Comparison of ENCODE assay signal across 27 cellular contexts in genomic region chr7:17947606-17948005, GRCh38. TPM values are rescaled to one million over a fixed set of nuclear protein-coding genes. Genes with fewer than 3 reads are reported as not detected.
DNase-seq lines count a peak whose midpoint lies in the region; ATAC-seq and TF ChIP-seq lines count a peak whose summit lies in the region.
"Had no signal": no experiment of that assay in that cellular context is flagged by ENCODE, and none has a peak within 500 bp of the region (broad histone marks: within the 10 kb centered on the region; RNA-seq: fewer than 3 reads in every experiment).

No MANE protein-coding gene starts in this region.

- H3K27ac Mint-ChIP-seq in CD4-positive, alpha-beta T cell = no peak overlapping the region
- H3K27ac Mint-ChIP-seq: activated CD8-positive, alpha-beta T cell treated with anti-CD3 and anti-CD28 coated beads, Interleukin-2, amount 10 ng/mL, durations not matched to agents 7 days and 5 days; CD8-positive, alpha-beta T cell; stimulated activated naive B cell treated with anti-CD40 and anti-IgM and Interleukin-4, amounts not matched to agents 10 μg/mL and 1 μg/mL and 100 μg/mL, for 72 hours; T-helper 1 cell treated with Interleukin-12 subunit alpha and Interleukin-12 subunit beta and Interleukin-4 antibody, amounts not matched to agents 30 μg/mL and 1 μg/mL, for 36 hours had no signal

- H3K36me3 ChIP-seq in endocrine pancreas (ENCODE audit: control insufficient read depth, insufficient read depth, low read length) (no peaks in the 10 kb centered on the region), osteoblast (ENCODE audit: insufficient read depth, low read length) (no peaks in the 10 kb centered on the region), hepatocyte (replicated peaks; ENCODE audit: insufficient read depth, low read depth) (no peaks in the 10 kb centered on the region), testis (ENCODE audit: low read depth, missing control alignments) (no peaks in the 10 kb centered on the region)
- H3K36me3 ChIP-seq: esophagus muscularis mucosa, gastrocnemius medialis, SJCRH30, thoracic aorta, uterus had no signal

- no peaks in the 10 kb centered on the region for H3K36me3 Mint-ChIP-seq in CD4-positive, alpha-beta T cell (ENCODE audit: low read depth)
- H3K36me3 Mint-ChIP-seq: CD8-positive, alpha-beta T cell; naive thymus-derived CD8-positive, alpha-beta T cell had no signal

- CTCF ChIA-PET in CD4-positive, alpha-beta T cell (lab: Charles Lee) = no interaction called here

- peak overlapping the region; percentile 11 for H2AFZ ChIP-seq in osteoblast (ENCODE audit: low read length)
- no peak overlapping the region for H2AFZ ChIP-seq in hepatocyte

- H3K9me3 ChIP-seq in CD4-positive, alpha-beta T cell (ENCODE audit: control insufficient read depth, low read length) = no peaks in the 10 kb centered on the region
- H3K9me3 ChIP-seq in endocrine pancreas (ENCODE audit: control insufficient read depth, low read length) = no peaks in the 10 kb centered on the region
- H3K9me3 ChIP-seq in osteoblast (ENCODE audit: low read depth, low read length) = no peaks in the 10 kb centered on the region
- H3K9me3 ChIP-seq in hepatocyte (ENCODE audit: low read depth) = no peaks in the 10 kb centered on the region
- no peaks in the 10 kb centered on the region for H3K9me3 ChIP-seq in testis
- H3K9me3 ChIP-seq: body of pancreas, esophagus muscularis mucosa, gastrocnemius medialis, SJCRH30, thoracic aorta, uterus had no signal

- H3K9me3 Mint-ChIP-seq in CD4-positive, alpha-beta T cell = no peaks in the 10 kb centered on the region
- H3K9me3 Mint-ChIP-seq: CD8-positive, alpha-beta T cell; naive thymus-derived CD8-positive, alpha-beta T cell; stimulated activated naive B cell treated with anti-CD40 and anti-IgM and Interleukin-4, amounts not matched to agents 10 μg/mL and 1 μg/mL and 100 μg/mL, for 72 hours; T-helper 1 cell treated with Interleukin-12 subunit alpha and Interleukin-12 subunit beta and Interleukin-4 antibody, amounts not matched to agents 30 μg/mL and 1 μg/mL, for 36 hours had no signal

- no peak for TF ChIP-seq CTCF in CD4-positive, alpha-beta T cell (IDR thresholded peaks at IDR 0.05)
- TF ChIP-seq CTCF in osteoblast (IDR thresholded peaks at IDR 0.05; ENCODE audit: extremely low read depth, low read depth, low read length) = no peak
- TF ChIP-seq CTCF in hepatocyte (IDR thresholded peaks at IDR 0.05; ENCODE audit: poor library complexity) = no peak
- no peak for TF ChIP-seq CTCF in testis (IDR thresholded peaks at IDR 0.05)

- H4K20me1 ChIP-seq in osteoblast (ENCODE audit: insufficient read depth, low read length) (no peaks in the 10 kb centered on the region), hepatocyte (ENCODE audit: insufficient read depth, poor library complexity, severe bottlenecking) (no peaks in the 10 kb centered on the region)

- no peak for DNase-seq in CD4-positive, alpha-beta T cell
- DNase-seq in NCI-H69 (lab: John Stamatoyannopoulos, UW) (peak; percentile 33), osteoblast (ENCODE audit: insufficient read length, low spot score, missing footprints) (no peak), OCI-M2 (lab: John Stamatoyannopoulos, UW; ENCODE audit: unreplicated experiment) (no peak), hepatocyte (ENCODE audit: low spot score) (no peak), testis (no peak)
- DNase-seq: activated CD8-positive, alpha-beta T cell treated with anti-CD3 and anti-CD28 coated beads, Interleukin-2, amount 10 ng/mL, durations not matched to agents 7 days and 5 days; activated effector memory CD4-positive, alpha-beta T cell treated with anti-CD3 and anti-CD28 coated beads, Interleukin-2, amount 50 U/mL, for 16 hours; activated T-cell treated with anti-CD3 and anti-CD28 coated beads for 4 hours; body of pancreas; CD8-positive, alpha-beta T cell; effector memory CD4-positive, alpha-beta T cell; gastrocnemius medialis; naive thymus-derived CD8-positive, alpha-beta T cell; NCI-H1105; NCI-H2081 treated with DMSO at 0.1 percent for 48 hours; retina; SJCRH30; stimulated activated CD4-positive, alpha-beta T cell treated with anti-CD3 and anti-CD28 coated beads, Interleukin-12 subunit alpha, Interleukin-12 subunit beta, amount 100 ng/mL, for 4 hours; stimulated activated CD4-positive, alpha-beta T cell treated with anti-CD3 and anti-CD28 coated beads, Interleukin-4, amount 100 ng/mL, for 24 hours; stimulated activated naive B cell treated with anti-CD40 and anti-IgM and Interleukin-4, amounts not matched to agents 10 μg/mL and 1 μg/mL and 100 μg/mL, for 72 hours; uterus had no signal

- no peak for TF ChIP-seq POLR2A in testis (IDR thresholded peaks at IDR 0.05)

- POLR2A ChIA-PET in CD4-positive, alpha-beta T cell (lab: Charles Lee) = no interaction called here

- no peak for ATAC-seq in CD4-positive, alpha-beta T cell (ENCODE audit: poor library complexity)
- ATAC-seq: activated CD8-positive, alpha-beta T cell treated with anti-CD3 and anti-CD28 coated beads, Interleukin-2, amount 10 ng/mL, durations not matched to agents 7 days and 5 days; body of pancreas; CD8-positive, alpha-beta T cell; gastrocnemius medialis; naive thymus-derived CD8-positive, alpha-beta T cell; Panc1; stimulated activated naive B cell treated with anti-CD40 and anti-IgM and Interleukin-4, amounts not matched to agents 10 μg/mL and 1 μg/mL and 100 μg/mL, for 72 hours had no signal

- H3K27me3 ChIP-seq in CD4-positive, alpha-beta T cell (ENCODE audit: control insufficient read depth, insufficient read depth, low read length) = no peaks in the 10 kb centered on the region
- H3K27me3 ChIP-seq in endocrine pancreas (ENCODE audit: control insufficient read depth, insufficient read depth, low read length) = no peaks in the 10 kb centered on the region
- H3K27me3 ChIP-seq in osteoblast (ENCODE audit: insufficient read depth, low read length) = no peaks in the 10 kb centered on the region
- H3K27me3 ChIP-seq in hepatocyte = no peaks in the 10 kb centered on the region
- H3K27me3 ChIP-seq in testis = no peaks in the 10 kb centered on the region
- H3K27me3 ChIP-seq: body of pancreas, esophagus muscularis mucosa, gastrocnemius medialis, SJCRH30, uterus had no signal

- peaks cover 4% of the 10 kb centered on the region for H3K27me3 Mint-ChIP-seq in CD4-positive, alpha-beta T cell
- H3K27me3 Mint-ChIP-seq: stimulated activated naive B cell treated with anti-CD40 and anti-IgM and Interleukin-4, amounts not matched to agents 10 μg/mL and 1 μg/mL and 100 μg/mL, for 72 hours had no signal

- intact Hi-C loops in CD4-positive, alpha-beta T cell (cut with DNase I, micrococcal nuclease) = no loop called here
- intact Hi-C loops in testis (cut with DNase I; ENCODE audit: low total_unique reads) = no loop called here

- H3K4me1 ChIP-seq in endocrine pancreas (ENCODE audit: control insufficient read depth, insufficient read depth, low read length) = peaks cover 19% of the 10 kb centered on the region
- H3K4me1 ChIP-seq in osteoblast (ENCODE audit: insufficient read depth, low read length) = peaks cover 11% of the 10 kb centered on the region
- no peaks in the 10 kb centered on the region for H3K4me1 ChIP-seq in hepatocyte (ENCODE audit: insufficient read depth)
- H3K4me1 ChIP-seq in testis = no peaks in the 10 kb centered on the region
- H3K4me1 ChIP-seq: body of pancreas, gastrocnemius medialis, SJCRH30, uterus had no signal

- no peak overlapping the region for H3K27ac ChIP-seq in CD4-positive, alpha-beta T cell (ENCODE audit: low read depth, low read length)
- no peak overlapping the region for H3K27ac ChIP-seq in osteoblast (ENCODE audit: low read depth, low read length)
- no peak overlapping the region for H3K27ac ChIP-seq in hepatocyte
- H3K27ac ChIP-seq in testis = no peak overlapping the region
- H3K27ac ChIP-seq: body of pancreas, gastrocnemius medialis, SJCRH30, thoracic aorta, uterus had no signal

- H3K4me3 ChIP-seq in endocrine pancreas (ENCODE audit: control insufficient read depth, insufficient read depth, low read length) = peak overlapping the region; percentile 92
- H3K4me3 ChIP-seq in osteoblast (ENCODE audit: insufficient read depth, low read length) = no peak overlapping the region
- no peak overlapping the region for H3K4me3 ChIP-seq in hepatocyte
- no peak overlapping the region for H3K4me3 ChIP-seq in testis
- H3K4me3 ChIP-seq: body of pancreas, esophagus muscularis mucosa, SJCRH30, uterus had no signal

- H3K4me1 Mint-ChIP-seq in CD4-positive, alpha-beta T cell (ENCODE audit: low read depth) = peaks cover 22% of the 10 kb centered on the region

- H3K9me2 ChIP-seq in hepatocyte (replicated peaks; ENCODE audit: insufficient read depth) = no peaks in the 10 kb centered on the region

- peak overlapping the region; percentile 63 for H3K4me3 Mint-ChIP-seq in CD4-positive, alpha-beta T cell
- H3K4me3 Mint-ChIP-seq: activated CD8-positive, alpha-beta T cell treated with anti-CD3 and anti-CD28 coated beads, Interleukin-2, amount 10 ng/mL, durations not matched to agents 7 days and 5 days; stimulated activated naive B cell treated with anti-CD40 and anti-IgM and Interleukin-4, amounts not matched to agents 10 μg/mL and 1 μg/mL and 100 μg/mL, for 72 hours; T-helper 1 cell treated with Interleukin-12 subunit alpha and Interleukin-12 subunit beta and Interleukin-4 antibody, amounts not matched to agents 30 μg/mL and 1 μg/mL, for 36 hours had no signal

- no peak overlapping the region for H3K9ac ChIP-seq in endocrine pancreas (ENCODE audit: control insufficient read depth, insufficient read depth, low read length)

- H3K79me2 ChIP-seq in osteoblast (ENCODE audit: insufficient read depth, low read length) (no peaks in the 10 kb centered on the region), hepatocyte (no peaks in the 10 kb centered on the region)

- 77% methylated on average over 2 of the region's 2 CpGs for WGBS in hepatocyte (ENCODE audit: low lambda C conversion rate, missing lambda C conversion rate)
- WGBS in testis, 2 donors = 46 to 70% methylated on average over 2 of the region's 2 CpGs

- no peak overlapping the region for H3K4me2 ChIP-seq in osteoblast (ENCODE audit: insufficient read depth, low read length)
- H3K4me2 ChIP-seq in hepatocyte = no peak overlapping the region

RNA-seq across cellular contexts. Expression of gene SNX13, which starts 7.3 kb away (rescaled TPM):
- 10 to 100 TPM; 24.0 to 25.8 TPM for total RNA-seq in CD4-positive, alpha-beta T cell
- total RNA-seq in osteoblast (59.7 and 61.3 TPM in 2 replicates), hepatocyte (57.6 and 64.6 TPM in 2 replicates), testis (10 to 100 TPM; 61.8 to 73.5 TPM)
- polyA plus RNA-seq in hepatocyte (17.2 and 17.4 TPM in 2 replicates), testis (ENCODE audit: insufficient read depth, low read depth, low replicate concordance) (37.0 TPM)
